32 cellular contexts compared by ENCODE assay signal in the genomic region with DNA sequence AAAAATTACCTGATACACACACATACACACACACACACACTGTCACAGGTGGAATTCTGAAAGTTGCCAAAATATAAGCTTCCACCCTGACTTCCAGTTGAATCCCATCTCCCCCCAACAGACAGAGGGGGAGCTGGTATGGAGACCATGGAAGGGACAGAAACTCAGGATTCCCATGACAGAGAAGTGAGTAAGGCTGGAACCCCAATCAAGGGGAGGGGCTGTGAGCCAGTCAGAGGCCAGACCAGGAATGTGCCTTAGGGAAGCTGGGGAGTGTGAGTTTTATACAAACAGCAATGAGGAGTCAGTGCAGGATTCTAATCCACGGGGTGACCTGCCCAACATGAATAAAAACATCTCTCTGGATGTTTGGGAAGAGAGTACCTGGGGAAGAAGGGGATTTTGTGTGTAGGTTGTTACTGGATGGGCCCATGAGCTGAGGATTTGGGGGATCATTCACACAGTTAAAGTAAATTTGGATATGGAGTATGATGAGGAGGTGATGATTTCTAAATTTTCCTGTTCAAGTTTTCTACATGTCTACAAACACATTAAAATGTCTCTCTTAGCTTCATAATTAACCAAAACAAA. TPM values are rescaled to one million over a fixed set of nuclear protein-coding genes. Genes with fewer than 3 reads are reported as not detected.
DNase-seq lines count a peak whose midpoint lies in the region; ATAC-seq, FAIRE-seq and TF ChIP-seq lines count a peak whose summit lies in the region.
"Had no signal": no experiment of that assay in that cellular context is flagged by ENCODE, and none has a peak within 500 bp of the region (broad histone marks: within the 10 kb centered on the region; RNA-seq: fewer than 3 reads in every experiment).

No MANE protein-coding gene starts in this region.

- no peak overlapping the region for H3K4me2 ChIP-seq in astrocyte (ENCODE audit: low read length)

- H4K20me1 ChIP-seq in astrocyte (ENCODE audit: insufficient read depth, low read length) = no peaks in the 10 kb centered on the region

- H3K4me3 Mint-ChIP-seq in astrocyte (ENCODE audit: unreplicated experiment) (no peak overlapping the region), memory B cell (no peak overlapping the region)
- H3K4me3 Mint-ChIP-seq: activated naive CD8-positive, alpha-beta T cell treated with anti-CD3 and anti-CD28 coated beads, Interleukin-2, amount 10 ng/mL, durations not matched to agents 7 days and 5 days; activated T-cell treated with anti-CD3 and anti-CD28 coated beads, Interleukin-2, amount 50 U/mL, for 24 hours; CD8-positive, alpha-beta T cell; effector memory CD8-positive, alpha-beta T cell; natural killer cell had no signal

- no peak overlapping the region for H3K27ac ChIP-seq in astrocyte (ENCODE audit: low read depth, low read length)
- H3K27ac ChIP-seq: ascending aorta, coronary artery, lower lobe of right lung, psoas muscle, sigmoid colon, SK-N-MC, tibial nerve had no signal

- H3K4me1 ChIP-seq in astrocyte (ENCODE audit: insufficient read depth, low read length) = no peaks in the 10 kb centered on the region
- H3K4me1 ChIP-seq: ascending aorta, lower lobe of right lung, psoas muscle, sigmoid colon, tibial nerve had no signal

- peaks cover 9% of the 10 kb centered on the region for H3K4me1 Mint-ChIP-seq in astrocyte (ENCODE audit: low read depth, unreplicated experiment)
- peaks cover 30% of the 10 kb centered on the region for H3K4me1 Mint-ChIP-seq in memory B cell

- H3K27ac Mint-ChIP-seq in astrocyte (ENCODE audit: unreplicated experiment) (peak overlapping the region; percentile 0), memory B cell (peak overlapping the region; percentile 49)
- H3K27ac Mint-ChIP-seq: activated naive CD8-positive, alpha-beta T cell treated with anti-CD3 and anti-CD28 coated beads, Interleukin-2, amount 10 ng/mL, durations not matched to agents 7 days and 5 days; activated T-cell treated with anti-CD3 and anti-CD28 coated beads, Interleukin-2, amount 50 U/mL, for 24 hours; CD8-positive, alpha-beta T cell; effector memory CD8-positive, alpha-beta T cell; natural killer cell had no signal

- H3K36me3 Mint-ChIP-seq in astrocyte (ENCODE audit: low read depth, unreplicated experiment) (no peaks in the 10 kb centered on the region), memory B cell (peaks cover 8% of the 10 kb centered on the region)
- H3K36me3 Mint-ChIP-seq: activated naive CD8-positive, alpha-beta T cell treated with anti-CD3 and anti-CD28 coated beads, Interleukin-2, amount 10 ng/mL, durations not matched to agents 7 days and 5 days; CD8-positive, alpha-beta T cell; natural killer cell had no signal

- H3K27me3 Mint-ChIP-seq in astrocyte (ENCODE audit: low read depth, unreplicated experiment) = peaks cover 11% of the 10 kb centered on the region
- H3K27me3 Mint-ChIP-seq in memory B cell = no peaks in the 10 kb centered on the region

- DNase-seq in Daoy (ENCODE audit: low read depth) (peak; percentile 34), HT1080 (ENCODE audit: low read depth) (peak; percentile 21), astrocyte (ENCODE audit: low read depth) (no peak), memory B cell (ENCODE audit: low spot score in 2 of 2) (no peak), T-helper 2 cell (no peak), NCI-H1694 treated with DMSO at 0.1 percent for 48 hours (lab: John Stamatoyannopoulos, UW) (no peak)
- DNase-seq: activated gamma-delta T cell; activated naive CD8-positive, alpha-beta T cell treated with anti-CD3 and anti-CD28 coated beads, Interleukin-2, amount 10 ng/mL, durations not matched to agents 7 days and 5 days; activated T-cell treated with anti-CD3 and anti-CD28 coated beads, Interleukin-2, amount 50 U/mL, for 24 hours; CD8-positive, alpha-beta T cell; effector memory CD8-positive, alpha-beta T cell; GOT3; lower lobe of right lung; mucosa of descending colon; natural killer cell; NCI-H1048; NCI-H1694; NCI-H2171; NCI-H510A treated with DMSO at 0.1 percent for 48 hours; occipital lobe; psoas muscle; sigmoid colon; stimulated activated CD4-positive, alpha-beta T cell treated with anti-CD3 and anti-CD28 coated beads, Interleukin-12 subunit alpha, Interleukin-12 subunit beta, amount 100 ng/mL, for 4 hours; stimulated activated CD4-positive, alpha-beta T cell treated with anti-CD3 and anti-CD28 coated beads, Interleukin-4, amount 100 ng/mL, for 24 hours; T-helper 1 cell had no signal

- no peak overlapping the region for H3K4me3 ChIP-seq in astrocyte (ENCODE audit: insufficient read depth, low read depth, low read length)
- H3K4me3 ChIP-seq: ascending aorta, coronary artery, lower lobe of right lung, mucosa of descending colon, psoas muscle, sigmoid colon, SK-N-MC, tibial nerve had no signal

- H3K27me3 ChIP-seq in astrocyte (ENCODE audit: insufficient read depth, low read length) = no peaks in the 10 kb centered on the region
- H3K27me3 ChIP-seq: ascending aorta, sigmoid colon, tibial nerve had no signal

- ATAC-seq in memory B cell (ENCODE audit: low read depth) (no peak), HG02623 (IDR thresholded peaks at IDR 0.05; ENCODE audit: unreplicated experiment) (no peak), HG02840 (IDR thresholded peaks at IDR 0.05; ENCODE audit: low FRiP score, unreplicated experiment) (no peak)
- ATAC-seq: CD8-positive, alpha-beta T cell; effector memory CD8-positive, alpha-beta T cell; HepG2; lower lobe of right lung; mucosa of descending colon; natural killer cell; psoas muscle had no signal

- no peak for FAIRE-seq in astrocyte (lab: Jason Lieb, UNC)
- FAIRE-seq: HepG2 had no signal

- no peaks in the 10 kb centered on the region for H3K79me2 ChIP-seq in astrocyte (ENCODE audit: insufficient read depth, low read length)

- no peaks in the 10 kb centered on the region for H3K9me3 ChIP-seq in astrocyte (ENCODE audit: insufficient read depth, low read depth, low read length)
- H3K9me3 ChIP-seq: ascending aorta, lower lobe of right lung, mucosa of descending colon, psoas muscle, sigmoid colon, tibial nerve had no signal

- H3K36me3 ChIP-seq in astrocyte (ENCODE audit: insufficient read depth, low read length) = no peaks in the 10 kb centered on the region
- H3K36me3 ChIP-seq: ascending aorta, lower lobe of right lung, sigmoid colon, tibial nerve had no signal

- H2AFZ ChIP-seq in astrocyte (ENCODE audit: low read depth, low read length) = no peak overlapping the region

- no peaks in the 10 kb centered on the region for H3K9me3 Mint-ChIP-seq in astrocyte (ENCODE audit: unreplicated experiment)
- H3K9me3 Mint-ChIP-seq in memory B cell = no peaks in the 10 kb centered on the region
- H3K9me3 Mint-ChIP-seq: activated naive CD8-positive, alpha-beta T cell treated with anti-CD3 and anti-CD28 coated beads, Interleukin-2, amount 10 ng/mL, durations not matched to agents 7 days and 5 days; activated T-cell treated with anti-CD3 and anti-CD28 coated beads, Interleukin-2, amount 50 U/mL, for 24 hours; CD8-positive, alpha-beta T cell; effector memory CD8-positive, alpha-beta T cell; natural killer cell had no signal

- no peak overlapping the region for H3K9ac ChIP-seq in astrocyte (ENCODE audit: low read length)

- TF ChIP-seq CTCF in astrocyte (IDR thresholded peaks at IDR 0.05; ENCODE audit: insufficient read depth, low read depth, low read length) = no peak

RNA-seq across cellular contexts. Expression of a gene that starts 38.7 kb away (rescaled TPM):
- 20.6 and 36.9 TPM in 2 replicates for total RNA-seq in Daoy (2014; rRNA removed; shearing (Covaris generic))
- 42.5 and 48.9 TPM in 2 replicates for total RNA-seq in HT1080 (2014; rRNA removed; shearing (Covaris generic))
- 14.3 and 17.5 TPM in 2 replicates for polyA plus RNA-seq in HT1080 (2015; cell fraction: cytosol; rRNA removed)
- polyA plus RNA-seq in HT1080 (2015; cell fraction: nucleus; rRNA removed) = 82.7 and 96.4 TPM in 2 replicates
- 27.5 and 37.3 TPM in 2 replicates for total RNA-seq in astrocyte

Comparison
In these comparisons a context has a peak if more than half of its experiments do, and no peak if none do; other contexts are left out.
1. DNase-seq: peak in Daoy (single experiment) and HT1080 (single experiment); none in astrocyte (single experiment), memory B cell (0 of 2), T-helper 2 cell (0 of 5) and NCI-H1694 treated with DMSO at 0.1 percent for 48 hours (single experiment).